9 cellular contexts compared by ENCODE assay signal in the genomic region with DNA sequence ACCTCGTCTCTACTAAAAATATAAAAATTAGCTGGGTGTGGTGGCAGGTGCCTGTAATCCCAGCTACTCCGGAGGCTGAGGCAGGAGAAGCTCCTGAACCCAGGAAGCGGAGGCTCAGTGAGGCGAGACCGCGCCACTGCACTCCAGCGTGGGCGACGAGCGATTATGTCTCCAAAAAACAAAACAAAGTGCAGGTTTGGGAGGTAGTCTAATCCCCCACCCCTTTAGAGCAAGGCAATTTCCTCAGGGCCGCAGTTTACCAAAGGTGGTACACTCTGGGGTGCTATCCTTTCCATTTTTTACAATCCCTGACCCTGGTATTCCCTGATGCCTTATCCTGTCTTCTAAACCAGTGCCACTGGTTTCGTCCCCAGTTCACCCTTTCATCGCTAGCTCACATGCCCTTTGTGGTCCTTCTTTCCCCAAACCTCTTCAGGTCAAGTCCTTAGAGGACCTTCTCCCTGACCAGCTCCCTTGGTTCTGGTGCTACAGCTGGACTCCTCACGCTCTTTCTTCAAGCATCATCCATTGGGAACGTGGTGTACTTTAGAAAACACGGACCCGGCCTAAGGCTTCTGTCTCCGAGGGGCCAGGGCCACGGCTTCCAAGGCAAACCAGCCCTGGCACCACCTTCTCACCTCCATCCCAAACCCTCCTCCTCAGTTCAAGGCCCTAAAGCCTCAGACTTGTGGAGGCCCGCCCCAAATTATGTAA. TPM values are rescaled to one million over a fixed set of nuclear protein-coding genes. Genes with fewer than 3 reads are reported as not detected.
DNase-seq lines count a peak whose midpoint lies in the region; ATAC-seq, FAIRE-seq and TF ChIP-seq lines count a peak whose summit lies in the region.
"Had no signal": no experiment of that assay in that cellular context is flagged by ENCODE, and none has a peak within 500 bp of the region (broad histone marks: within the 10 kb centered on the region; RNA-seq: fewer than 3 reads in every experiment).

No MANE protein-coding gene starts in this region.

- H3K56ac ChIP-seq in mesendoderm (ENCODE audit: low read length), result peak overlapping the region; percentile 87

- H3K23ac ChIP-seq in mesendoderm (ENCODE audit: low read length), result peak overlapping the region; percentile 99

- no peak for TF ChIP-seq CTCF in bronchial epithelial cell (IDR thresholded peaks at IDR 0.05; ENCODE audit: insufficient read depth, low read length, severe bottlenecking)

- peak overlapping the region; percentile 94 to 99 (median 96) for H3K27ac Mint-ChIP-seq in CD8-positive, alpha-beta memory T cell

- H2BK15ac ChIP-seq in mesendoderm (replicated peaks; ENCODE audit: low read depth), result no peak overlapping the region

- H3K4me2 ChIP-seq in mesendoderm (ENCODE audit: low read length), result peak overlapping the region; percentile 77

- peak overlapping the region; percentile 91 for H3K9ac ChIP-seq in mesendoderm (ENCODE audit: low read length)

- H3K36me3 ChIP-seq in CD8-positive, alpha-beta memory T cell (ENCODE audit: insufficient read depth, low read length), result no peaks in the 10 kb centered on the region
- peaks cover 13% of the 10 kb centered on the region for H3K36me3 ChIP-seq in KOPT-K1 (ENCODE audit: insufficient read depth, low read length)
- peaks cover 3% of the 10 kb centered on the region for H3K36me3 ChIP-seq in bronchial epithelial cell (ENCODE audit: control insufficient read depth, insufficient read depth, low read length)
- no peaks in the 10 kb centered on the region for H3K36me3 ChIP-seq in mesendoderm (ENCODE audit: control insufficient read depth, insufficient read depth, low read length)

- POLR2A ChIA-PET in CD8-positive, alpha-beta memory T cell (lab: Charles Lee), result interaction anchor here (1.0 to 2.3 kb wide), 3 partner anchors 8 to 108 kb away, joined by 3 to 24 read pairs (median 8); partner anchors contain the start of genes TCEANC2, TMEM59 and YIPF1

- no peak overlapping the region for H2BK120ac ChIP-seq in mesendoderm (ENCODE audit: low read depth, low read length)

- no peaks in the 10 kb centered on the region for H3K27me3 ChIP-seq in CD8-positive, alpha-beta memory T cell (ENCODE audit: insufficient read depth, low read length, poor library complexity, severe bottlenecking)
- H3K27me3 ChIP-seq in bronchial epithelial cell (ENCODE audit: control insufficient read depth, insufficient read depth, low read length) (no peaks in the 10 kb centered on the region), mesendoderm (ENCODE audit: insufficient read depth, low read length, poor library complexity) (no peaks in the 10 kb centered on the region)

- H3K27me3 Mint-ChIP-seq in CD8-positive, alpha-beta memory T cell, result no peaks in the 10 kb centered on the region

- ATAC-seq in HG02885 (IDR thresholded peaks at IDR 0.05; ENCODE audit: poor library complexity, unreplicated experiment) (no peak), GM19452 (IDR thresholded peaks at IDR 0.05; ENCODE audit: unreplicated experiment) (no peak), HG02884 (IDR thresholded peaks at IDR 0.05; ENCODE audit: unreplicated experiment) (no peak)

- H3K4me1 Mint-ChIP-seq in CD8-positive, alpha-beta memory T cell, result peaks cover 44 to 68% (median 57%) of the 10 kb centered on the region in 3 donors

- no peak overlapping the region for H4K5ac ChIP-seq in mesendoderm (ENCODE audit: low read length)

- H3K27ac ChIP-seq in CD8-positive, alpha-beta memory T cell (ENCODE audit: low read depth, low read length), result peak overlapping the region; percentile 83
- H3K27ac ChIP-seq in KOPT-K1 (ENCODE audit: low read depth, low read length, poor library complexity, severe bottlenecking) (peak overlapping the region; percentile 81), mesendoderm (ENCODE audit: low read depth, low read length) (no peak overlapping the region)

- no peak overlapping the region for H4K8ac ChIP-seq in mesendoderm (ENCODE audit: low read depth, low read length)

- H3K4me1 ChIP-seq in CD8-positive, alpha-beta memory T cell (ENCODE audit: insufficient read depth, low read length), result peaks cover 38% of the 10 kb centered on the region
- H3K4me1 ChIP-seq in mesendoderm (ENCODE audit: control insufficient read depth, low read depth, low read length), result peaks cover 7% of the 10 kb centered on the region

- H3K18ac ChIP-seq in mesendoderm (ENCODE audit: low read length), result no peak overlapping the region

- H3K79me1 ChIP-seq in mesendoderm (ENCODE audit: low read length), result peaks cover 14% of the 10 kb centered on the region

- peak overlapping the region; percentile 96 to 99 (median 97) for H3K4me3 Mint-ChIP-seq in CD8-positive, alpha-beta memory T cell

- FAIRE-seq in bronchial epithelial cell (lab: Jason Lieb, UNC), result no peak

- peak overlapping the region; percentile 5 for H3K4ac ChIP-seq in mesendoderm (ENCODE audit: low read depth, low read length)

- no CpG with 5 or more reads among the region's 20 CpGs for WGBS in mesendoderm (ENCODE audit: extremely low coverage, insufficient coverage, low lambda C conversion rate)

- CTCF ChIA-PET in CD8-positive, alpha-beta memory T cell (lab: Charles Lee), result interaction anchor here (0.8 to 3.2 kb wide), 10 partner anchors 10 to 107 kb away, joined by 3 to 16 read pairs (median 4); partner anchors contain the start of genes NDC1 and YIPF1

- H3K36me3 Mint-ChIP-seq in CD8-positive, alpha-beta memory T cell, result peaks cover 0 to 9% (median 2%) of the 10 kb centered on the region in 3 donors

- H2AK5ac ChIP-seq in mesendoderm (ENCODE audit: low read length), result peak overlapping the region; percentile 83

- no peak for DNase-seq in CD8-positive, alpha-beta memory T cell
- DNase-seq in bronchial epithelial cell (ENCODE audit: low read depth), result no peak
- DNase-seq in mesendoderm, result peak; percentile 44
- DNase-seq in NOMO-1 (lab: John Stamatoyannopoulos, UW; ENCODE audit: unreplicated experiment in 2 of 2), result no peak

- peaks cover 16% of the 10 kb centered on the region for H3K79me2 ChIP-seq in mesendoderm (ENCODE audit: control insufficient read depth, insufficient read depth, low read length)

- no peaks in the 10 kb centered on the region for H3K9me3 ChIP-seq in CD8-positive, alpha-beta memory T cell (ENCODE audit: low read length)
- no peaks in the 10 kb centered on the region for H3K9me3 ChIP-seq in KOPT-K1 (ENCODE audit: insufficient read depth, low read length, poor library complexity, severe bottlenecking)

- no peak overlapping the region for H2BK5ac ChIP-seq in mesendoderm (ENCODE audit: low read length)

- no peaks in the 10 kb centered on the region for H3K9me3 Mint-ChIP-seq in CD8-positive, alpha-beta memory T cell

- peak overlapping the region; percentile 71 for H3K4me3 ChIP-seq in CD8-positive, alpha-beta memory T cell (ENCODE audit: low read length)
- H3K4me3 ChIP-seq in bronchial epithelial cell (ENCODE audit: low read depth, low read length), result peak overlapping the region; percentile 96
- peak overlapping the region; percentile 73 for H3K4me3 ChIP-seq in mesendoderm (ENCODE audit: low read length)

RNA-seq across cellular contexts. Expression of gene IFT25, which starts 0.9 kb away (rescaled TPM):
- 10 to 100 TPM; 57.2 to 57.8 TPM for total RNA-seq in CD8-positive, alpha-beta memory T cell
- polyA plus RNA-seq in CD8-positive, alpha-beta memory T cell, result 59.9 TPM
- total RNA-seq in bronchial epithelial cell, result 9.7 and 12.9 TPM in 2 replicates
- polyA plus RNA-seq in mesendoderm (2013, experiment 1 of 2), result 39.6 TPM
- polyA plus RNA-seq in mesendoderm (2013, experiment 2 of 2), result 38.7 TPM

RNA-seq across cellular contexts. Expression of gene LRRC42, which starts 1.5 kb away (rescaled TPM):
- total RNA-seq in CD8-positive, alpha-beta memory T cell, result 10 to 100 TPM; 23.6 to 25.7 TPM
- 8.3 TPM for polyA plus RNA-seq in CD8-positive, alpha-beta memory T cell
- 44.9 and 51.1 TPM in 2 replicates for total RNA-seq in bronchial epithelial cell
- polyA plus RNA-seq in mesendoderm (2013, experiment 1 of 2), result 33.7 TPM
- 35.5 TPM for polyA plus RNA-seq in mesendoderm (2013, experiment 2 of 2)

RNA-seq across cellular contexts. Expression of gene DIO1, which starts 50.6 kb away (rescaled TPM):
- total RNA-seq in CD8-positive, alpha-beta memory T cell, result not detected
- polyA plus RNA-seq in CD8-positive, alpha-beta memory T cell, result not detected
- total RNA-seq in bronchial epithelial cell, result not detected in 2 replicates
- polyA plus RNA-seq in mesendoderm (2013, experiment 1 of 2), result not detected
- polyA plus RNA-seq in mesendoderm (2013, experiment 2 of 2), result not detected
- total RNA-seq: SK-MEL-5 had no signal

RNA-seq across cellular contexts. Expression of gene YIPF1, which starts 55.0 kb away (rescaled TPM):
- 10 to 100 TPM; 17.2 to 17.4 TPM for total RNA-seq in CD8-positive, alpha-beta memory T cell
- 30.7 TPM for polyA plus RNA-seq in CD8-positive, alpha-beta memory T cell
- total RNA-seq in bronchial epithelial cell, result 18.7 and 28.4 TPM in 2 replicates
- polyA plus RNA-seq in mesendoderm (2013, experiment 1 of 2), result 30.8 TPM
- 31.2 TPM for polyA plus RNA-seq in mesendoderm (2013, experiment 2 of 2)
